ENCODE assay signal across 9 cellular contexts in the genomic region with DNA sequence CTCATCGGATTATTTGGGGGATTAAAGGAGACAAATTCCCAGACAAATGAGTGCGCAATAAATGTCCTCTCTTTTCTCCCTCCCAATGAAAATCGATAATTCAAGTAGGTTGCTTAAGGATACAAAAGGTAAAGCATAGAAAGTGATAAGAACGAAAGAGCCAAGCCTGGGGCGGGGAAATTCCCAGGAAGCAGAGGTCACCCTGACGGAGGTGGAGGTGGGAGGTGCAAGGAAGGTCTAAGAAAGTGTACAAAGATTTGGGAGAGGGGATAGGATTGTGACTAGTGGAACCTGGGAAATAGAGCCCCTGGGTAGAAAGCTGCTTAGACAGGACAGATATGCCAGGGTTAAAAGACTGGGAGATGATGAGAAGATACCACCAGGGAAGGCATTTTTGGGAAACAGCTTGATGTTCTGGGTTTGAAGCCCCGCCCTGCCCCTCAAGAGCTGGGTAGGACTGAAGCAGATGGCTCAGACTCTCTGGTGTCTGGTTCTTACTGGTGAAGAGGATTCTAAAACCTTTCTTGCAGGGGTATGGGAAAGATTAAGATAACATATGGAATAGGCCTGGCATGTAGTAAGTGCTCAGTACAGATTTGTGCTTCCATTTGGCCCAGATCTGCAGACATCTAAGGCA. TPM values are rescaled to one million over a fixed set of nuclear protein-coding genes. Genes with fewer than 3 reads are reported as not detected.
DNase-seq lines count a peak whose midpoint lies in the region; ATAC-seq lines count a peak whose summit lies in the region.
"Had no signal": no experiment of that assay in that cellular context is flagged by ENCODE, and none has a peak within 500 bp of the region (broad histone marks: within the 10 kb centered on the region; RNA-seq: fewer than 3 reads in every experiment).

No MANE protein-coding gene starts in this region.

- peaks cover 3% of the 10 kb centered on the region for H3K36me3 Mint-ChIP-seq in activated T-cell treated with anti-CD3 and anti-CD28 coated beads, Interleukin-2, amount 50 U/mL, for 24 hours (ENCODE audit: low read depth)
- H3K36me3 Mint-ChIP-seq in stimulated activated effector memory CD8-positive, alpha-beta T cell treated with anti-CD3 and anti-CD28 coated beads, Interleukin-12 subunit alpha, Interleukin-12 subunit beta, amount 100 ng/mL, for 72 hours = peaks cover 6% of the 10 kb centered on the region

- no peak overlapping the region for H3K27ac ChIP-seq in SJCRH30
- H3K27ac ChIP-seq: SJSA1 had no signal

- no peak overlapping the region for H3K9ac ChIP-seq in iPS-15b (ENCODE audit: low read depth, low read length)

- ATAC-seq in stimulated activated effector memory CD8-positive, alpha-beta T cell treated with anti-CD3 and anti-CD28 coated beads, Interleukin-12 subunit alpha, Interleukin-12 subunit beta, amount 100 ng/mL, for 72 hours = no peak
- ATAC-seq in HG02870 (IDR thresholded peaks at IDR 0.05; ENCODE audit: unreplicated experiment) = no peak
- ATAC-seq in GM21825 (IDR thresholded peaks at IDR 0.05; ENCODE audit: unreplicated experiment) = no peak

- no peak overlapping the region for H3K27ac Mint-ChIP-seq in activated T-cell treated with anti-CD3 and anti-CD28 coated beads, Interleukin-2, amount 50 U/mL, for 24 hours
- peak overlapping the region; percentile 75 for H3K27ac Mint-ChIP-seq in stimulated activated effector memory CD8-positive, alpha-beta T cell treated with anti-CD3 and anti-CD28 coated beads, Interleukin-12 subunit alpha, Interleukin-12 subunit beta, amount 100 ng/mL, for 72 hours

- H3K36me3 ChIP-seq in SJCRH30 (no peaks in the 10 kb centered on the region), iPS-15b (ENCODE audit: control insufficient read depth, insufficient read depth, low read length) (no peaks in the 10 kb centered on the region)

- H3K27me3 ChIP-seq in SJCRH30 (no peaks in the 10 kb centered on the region), iPS-15b (ENCODE audit: control insufficient read depth, insufficient read depth, low read length) (peaks cover 13% of the 10 kb centered on the region)
- H3K27me3 ChIP-seq: SJSA1 had no signal

- H3K4me1 Mint-ChIP-seq in activated T-cell treated with anti-CD3 and anti-CD28 coated beads, Interleukin-2, amount 50 U/mL, for 24 hours (ENCODE audit: low read depth) = peaks cover 32% of the 10 kb centered on the region
- peaks cover 28% of the 10 kb centered on the region for H3K4me1 Mint-ChIP-seq in stimulated activated effector memory CD8-positive, alpha-beta T cell treated with anti-CD3 and anti-CD28 coated beads, Interleukin-12 subunit alpha, Interleukin-12 subunit beta, amount 100 ng/mL, for 72 hours

- DNase-seq in activated T-cell treated with anti-CD3 and anti-CD28 coated beads, Interleukin-2, amount 50 U/mL, for 24 hours = no peak
- no peak for DNase-seq in activated T-cell treated with anti-CD3 and anti-CD28 coated beads, Interleukin-2, amount 50 U/mL, for 48 hours
- no peak for DNase-seq in SJCRH30
- DNase-seq in stimulated activated effector memory CD8-positive, alpha-beta T cell treated with anti-CD3 and anti-CD28 coated beads, Interleukin-12 subunit alpha, Interleukin-12 subunit beta, amount 100 ng/mL, for 72 hours (ENCODE audit: low spot score in 2 of 2) = no peak
- no peak for DNase-seq in GM03348 (ENCODE audit: low spot score)

- H3K27me3 Mint-ChIP-seq in activated T-cell treated with anti-CD3 and anti-CD28 coated beads, Interleukin-2, amount 50 U/mL, for 24 hours = no peaks in the 10 kb centered on the region

- H3K9me3 ChIP-seq in SJCRH30 (replicated peaks) (no peaks in the 10 kb centered on the region), iPS-15b (ENCODE audit: control insufficient read depth, insufficient read depth, low read length) (no peaks in the 10 kb centered on the region)
- H3K9me3 ChIP-seq: SJSA1 had no signal

- H3K4me3 ChIP-seq in SJCRH30 = peak overlapping the region; percentile 96
- peak overlapping the region; percentile 14 for H3K4me3 ChIP-seq in iPS-15b (ENCODE audit: low read depth, low read length)

- H3K9me3 Mint-ChIP-seq in activated T-cell treated with anti-CD3 and anti-CD28 coated beads, Interleukin-2, amount 50 U/mL, for 24 hours = no peaks in the 10 kb centered on the region
- no peaks in the 10 kb centered on the region for H3K9me3 Mint-ChIP-seq in stimulated activated effector memory CD8-positive, alpha-beta T cell treated with anti-CD3 and anti-CD28 coated beads, Interleukin-12 subunit alpha, Interleukin-12 subunit beta, amount 100 ng/mL, for 72 hours

- peak overlapping the region; percentile 83 for H3K4me3 Mint-ChIP-seq in activated T-cell treated with anti-CD3 and anti-CD28 coated beads, Interleukin-2, amount 50 U/mL, for 24 hours
- H3K4me3 Mint-ChIP-seq in stimulated activated effector memory CD8-positive, alpha-beta T cell treated with anti-CD3 and anti-CD28 coated beads, Interleukin-12 subunit alpha, Interleukin-12 subunit beta, amount 100 ng/mL, for 72 hours = peak overlapping the region; percentile 80

- H3K4me1 ChIP-seq in SJCRH30 (peaks cover 14% of the 10 kb centered on the region), iPS-15b (ENCODE audit: control insufficient read depth, insufficient read depth, low read length) (peaks cover 16% of the 10 kb centered on the region)

RNA-seq across cellular contexts. Expression of gene KLHL25, which starts 1.1 kb away (rescaled TPM):
- total RNA-seq in SJCRH30 (2014; rRNA removed; shearing (Covaris generic)) = 8.2 and 9.5 TPM in 2 replicates
